ENCODE assay signal across 8 cellular contexts in the genomic region with DNA sequence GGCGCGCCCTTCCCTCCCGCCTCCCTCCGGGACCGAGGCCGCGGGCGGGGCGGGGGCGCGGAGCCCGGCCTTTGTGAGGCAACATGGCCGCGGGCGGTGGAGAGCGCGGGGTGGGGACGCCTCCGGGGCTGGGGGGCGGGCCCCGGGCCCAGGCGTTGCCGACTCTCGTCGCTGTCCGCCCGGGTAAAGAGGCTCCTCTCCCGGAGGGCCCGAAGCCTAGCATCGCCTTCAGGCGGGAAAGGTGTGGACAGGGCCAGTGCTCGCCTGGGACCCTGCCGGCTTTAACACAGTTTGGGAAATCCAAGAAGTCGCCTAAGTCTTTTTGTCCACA. TPM values are rescaled to one million over a fixed set of nuclear protein-coding genes. Genes with fewer than 3 reads are reported as not detected.
DNase-seq lines count a peak whose midpoint lies in the region; ATAC-seq and TF ChIP-seq lines count a peak whose summit lies in the region.

No MANE protein-coding gene starts in this region.

- POLR2A ChIA-PET in activated CD4-positive, alpha-beta T cell treated with anti-CD3 and anti-CD28 coated beads for 36 hours (lab: Charles Lee) = no interaction called here

- H3K9me3 ChIP-seq in KOPT-K1 (ENCODE audit: insufficient read depth, low read length, poor library complexity, severe bottlenecking) = no peaks in the 10 kb centered on the region
- H3K9me3 ChIP-seq in lung (ENCODE audit: control insufficient read depth in 2 of 2, insufficient read depth in 1 of 2, low read length in 1 of 2) = no peaks in the 10 kb centered on the region

- CTCF ChIA-PET in activated CD4-positive, alpha-beta T cell treated with anti-CD3 and anti-CD28 coated beads for 36 hours (lab: Charles Lee) = no interaction called here

- H3K27me3 Mint-ChIP-seq in activated CD4-positive, alpha-beta T cell treated with anti-CD3 and anti-CD28 coated beads for 36 hours = no peaks in the 10 kb centered on the region

- 0% methylated on average over 21 to 34 of the region's 34 CpGs for WGBS in lung, 2 donors

- peak overlapping the region; percentile 85 for H3K4me3 ChIP-seq in GM12875 (ENCODE audit: low read depth, low read length)
- peak overlapping the region; percentile 62 to 96 (median 86) for H3K4me3 ChIP-seq in dorsolateral prefrontal cortex
- H3K4me3 ChIP-seq in lung = peak overlapping the region; percentile 59

- ATAC-seq in GM21786 (IDR thresholded peaks at IDR 0.05; ENCODE audit: unreplicated experiment) (peak; percentile 59), lung (ENCODE audit: insufficient read depth, low FRiP score) (peak; percentile 60)
- ATAC-seq in activated CD4-positive, alpha-beta T cell treated with anti-CD3 and anti-CD28 coated beads for 36 hours = peak; percentile 76

- intact Hi-C loops in activated CD4-positive, alpha-beta T cell treated with anti-CD3 and anti-CD28 coated beads for 36 hours (cut with DNase I, micrococcal nuclease) = loop anchor here (1.0 to 2.0 kb wide), 9 partner anchors 20 to 240 kb away; a partner anchor contains a TSS
- intact Hi-C loops in dorsolateral prefrontal cortex (cut with DNase I) = loop anchor here (1.0 to 5.0 kb wide), 3 partner anchors 36 to 58 kb away; a partner anchor contains a TSS

- peak; percentile 84 for DNase-seq in activated CD4-positive, alpha-beta T cell treated with anti-CD3 and anti-CD28 coated beads for 36 hours
- DNase-seq in dorsolateral prefrontal cortex (peak in 9 of 10 donors; percentile 20 to 67 (median 47)), lung (ENCODE audit: low spot score) (peak; percentile 54), globus pallidus (ENCODE audit: low spot score) (no peak)
- peak; percentile 64 for DNase-seq in stimulated activated CD8-positive, alpha-beta memory T cell treated with anti-CD3 and anti-CD28 coated beads, Interleukin-12 subunit alpha, Interleukin-12 subunit beta, amount 100 ng/mL, for 4 hours (ENCODE audit: low read depth)

- H3K4me1 Mint-ChIP-seq in activated CD4-positive, alpha-beta T cell treated with anti-CD3 and anti-CD28 coated beads for 36 hours = peaks cover 37% of the 10 kb centered on the region

- H3K27me3 ChIP-seq in dorsolateral prefrontal cortex (no peaks in the 10 kb centered on the region), lung (ENCODE audit: control insufficient read depth, insufficient read depth) (no peaks in the 10 kb centered on the region)

- TF ChIP-seq CTCF in GM12875 (IDR thresholded peaks at IDR 0.05; ENCODE audit: borderline replicate concordance, insufficient read depth, low read depth, low read length) (no peak), dorsolateral prefrontal cortex (IDR thresholded peaks at IDR 0.05 in 54 of 56, conservative IDR thresholded peaks at IDR 0.05 in 2 of 56; ENCODE audit: low read depth in 1 of 56, partially characterized antibody in 56 of 56) (no peak), lung (IDR thresholded peaks at IDR 0.05; ENCODE audit: control extremely low read depth, extremely low read depth) (no peak)

- peak overlapping the region; percentile 94 for H3K27ac ChIP-seq in KOPT-K1 (ENCODE audit: low read depth, low read length, poor library complexity, severe bottlenecking)
- H3K27ac ChIP-seq in dorsolateral prefrontal cortex = peak overlapping the region in 57 of 59 donors; percentile 6 to 95 (median 83)
- H3K27ac ChIP-seq in lung (ENCODE audit: low read depth in 1 of 2, low read length in 1 of 2) = peak overlapping the region; percentile 89 to 97

- peaks cover 12 to 17% of the 10 kb centered on the region in 2 donors for H3K4me1 ChIP-seq in lung (ENCODE audit: control insufficient read depth in 2 of 2, insufficient read depth in 2 of 2, low read length in 2 of 2)

- H3K4me3 Mint-ChIP-seq in activated CD4-positive, alpha-beta T cell treated with anti-CD3 and anti-CD28 coated beads for 36 hours = peak overlapping the region; percentile 88

- peaks cover 7% of the 10 kb centered on the region for H3K36me3 Mint-ChIP-seq in activated CD4-positive, alpha-beta T cell treated with anti-CD3 and anti-CD28 coated beads for 36 hours (ENCODE audit: low read depth)

- H3K36me3 ChIP-seq in KOPT-K1 (ENCODE audit: insufficient read depth, low read length) (peaks cover 15% of the 10 kb centered on the region), lung (ENCODE audit: control insufficient read depth in 2 of 2, insufficient read depth in 2 of 2, low read length in 2 of 2) (no peaks in the 10 kb centered on the region)

- H3K27ac Mint-ChIP-seq in activated CD4-positive, alpha-beta T cell treated with anti-CD3 and anti-CD28 coated beads for 36 hours = peak overlapping the region; percentile 76

- H3K9me3 Mint-ChIP-seq in activated CD4-positive, alpha-beta T cell treated with anti-CD3 and anti-CD28 coated beads for 36 hours (ENCODE audit: low read depth) = no peaks in the 10 kb centered on the region

RNA-seq across cellular contexts. Expression of a gene that starts 0.4 kb away (rescaled TPM):
- 10 to 100 TPM; 31.8 to 32.3 TPM for total RNA-seq in activated CD4-positive, alpha-beta T cell treated with anti-CD3 and anti-CD28 coated beads for 36 hours
- total RNA-seq in dorsolateral prefrontal cortex (10 to 100 TPM; 27.2 to 57.7 (median 37.4) TPM), lung (10 to 100 TPM; 34.7 to 38.4 TPM)
- polyA plus RNA-seq in lung = 10 to 100 TPM; 13.2 to 17.6 TPM

RNA-seq across cellular contexts. Expression of a gene that starts 35.5 kb away (rescaled TPM):
- total RNA-seq in activated CD4-positive, alpha-beta T cell treated with anti-CD3 and anti-CD28 coated beads for 36 hours = 100 to 1,000 TPM; 402 to 506 TPM
- total RNA-seq in dorsolateral prefrontal cortex = 100 to 1,000 TPM in 20 of 120 experiments, 10 to 100 TPM in 100; 46.3 to 128 (median 87.9) TPM
- total RNA-seq in lung = 10 to 100 TPM; 81.5 to 84.8 TPM
- polyA plus RNA-seq in lung = 100 to 1,000 TPM in 1 of 2 donors, 10 to 100 TPM in 1; 72.9 to 119 TPM

RNA-seq across cellular contexts. Expression of a gene that starts 36.6 kb away (rescaled TPM):
- total RNA-seq in activated CD4-positive, alpha-beta T cell treated with anti-CD3 and anti-CD28 coated beads for 36 hours = 10 to 100 TPM; 84.4 to 85.9 TPM
- 10 to 100 TPM; 33.1 to 73.3 (median 50.4) TPM for total RNA-seq in dorsolateral prefrontal cortex
- total RNA-seq in lung = 10 to 100 TPM; 37.5 to 62.4 TPM
- polyA plus RNA-seq in lung = 10 to 100 TPM; 48.3 to 71.1 TPM

RNA-seq across cellular contexts. Expression of a gene that starts 51.2 kb away (rescaled TPM):
- 10 to 100 TPM; 47.7 to 49.8 TPM for total RNA-seq in activated CD4-positive, alpha-beta T cell treated with anti-CD3 and anti-CD28 coated beads for 36 hours
- total RNA-seq in dorsolateral prefrontal cortex (100 to 1,000 TPM in 37 of 120 experiments, 10 to 100 TPM in 83; 72.3 to 140 (median 93.7) TPM), lung (10 to 100 TPM; 29.1 to 75.1 TPM)
- 10 to 100 TPM; 28.4 to 41.9 TPM for polyA plus RNA-seq in lung

RNA-seq across cellular contexts. Expression of a gene that starts 59.5 kb away (rescaled TPM):
- 10 to 100 TPM; 20.3 to 22.8 TPM for total RNA-seq in activated CD4-positive, alpha-beta T cell treated with anti-CD3 and anti-CD28 coated beads for 36 hours
- 10 to 100 TPM; 45.5 to 81.1 (median 59.7) TPM for total RNA-seq in dorsolateral prefrontal cortex
- 10 to 100 TPM; 20.7 to 48.8 TPM for total RNA-seq in lung
- 10 to 100 TPM; 28.2 to 40.0 TPM for polyA plus RNA-seq in lung
